In the genomic region with DNA sequence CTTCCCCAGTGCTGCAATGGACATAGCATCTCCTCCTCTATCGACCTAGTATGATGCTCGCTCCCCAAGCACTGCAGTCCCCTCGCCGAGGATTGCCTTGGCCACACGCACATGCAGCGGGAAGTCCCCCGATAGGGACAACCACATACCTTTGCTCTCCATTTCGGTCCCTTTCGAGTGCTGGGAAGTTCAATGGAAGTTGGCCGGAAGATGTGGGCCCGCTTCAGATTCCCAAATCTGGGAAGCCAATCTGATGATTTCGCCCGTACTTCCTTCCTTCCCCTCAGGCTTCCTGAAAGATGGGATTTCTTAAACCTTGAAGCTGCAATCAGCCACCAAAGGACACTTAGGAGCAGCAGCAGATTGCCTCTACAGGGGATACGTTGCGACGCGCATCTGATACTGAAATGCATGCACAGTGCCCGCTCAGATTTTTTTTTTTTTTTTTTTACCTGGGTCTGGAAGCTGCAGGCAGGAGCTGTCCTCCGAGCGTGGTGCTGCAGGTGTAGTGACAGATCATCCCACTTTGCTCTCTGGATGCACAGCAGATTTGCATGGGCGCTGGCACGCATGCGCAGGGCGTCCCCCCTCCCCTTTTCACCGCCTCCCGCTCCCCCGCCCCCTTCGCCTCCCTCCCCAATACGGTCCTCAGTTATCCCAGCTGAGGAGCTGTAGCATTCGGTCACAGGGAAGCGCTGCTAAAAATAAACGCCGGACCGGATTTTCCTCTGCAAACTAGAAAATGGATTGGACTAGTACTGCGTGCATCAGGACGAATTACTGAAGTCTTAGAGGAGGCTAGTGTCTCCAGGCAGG, we compare ENCODE assay signal across 8 cellular contexts. TPM values are rescaled to one million over a fixed set of nuclear protein-coding genes. Genes with fewer than 3 reads are reported as not detected.
DNase-seq lines count a peak whose midpoint lies in the region; ATAC-seq and TF ChIP-seq lines count a peak whose summit lies in the region.

FGF12 (minus strand) TSS at position 510 of the 816 bp plus-strand sequence.

- H3K36me3 ChIP-seq in MG63, result no peaks in the 10 kb centered on the region
- H3K36me3 ChIP-seq in SK-N-SH (replicated peaks in 1 of 2; ENCODE audit: control insufficient read depth in 1 of 2, insufficient read depth in 2 of 2, low read length in 1 of 2), result no peaks in the 10 kb centered on the region

- H3K4me3 Mint-ChIP-seq in neural crest cell, result peak within 1 kb of the TSS; percentile 84

- no peak for TF ChIP-seq CTCF in SK-N-SH (IDR thresholded peaks at IDR 0.05)
- TF ChIP-seq CTCF in neural crest cell (conservative IDR thresholded peaks at IDR 0.05), result no peak

- H3K9me2 ChIP-seq in SK-N-SH, result no peaks in the 10 kb centered on the region

- H3K27me3 ChIP-seq in MG63 (peaks cover 34% of the 10 kb centered on the region), SK-N-SH (ENCODE audit: insufficient read depth) (no peaks in the 10 kb centered on the region)

- no peak for TF ChIP-seq EP300 in SK-N-SH (IDR thresholded peaks at IDR 0.05; ENCODE audit: borderline replicate concordance in 1 of 2, low read depth in 1 of 2, low read length in 1 of 2)

- H3K79me2 ChIP-seq in SK-N-SH (ENCODE audit: insufficient read depth), result no peaks in the 10 kb centered on the region

- POLR2A ChIA-PET in SK-N-SH (lab: Yijun Ruan, JAX), result no interaction called here

- no peaks in the 10 kb centered on the region for H3K36me3 Mint-ChIP-seq in neural crest cell (ENCODE audit: low read depth)

- peak; percentile 35 for DNase-seq in COLO829 (ENCODE audit: low spot score)
- peak; percentile 54 for DNase-seq in MG63
- DNase-seq in SK-N-SH, result peak; percentile 83
- peak; percentile 3 for DNase-seq in foreskin melanocyte
- peak; percentile 67 for DNase-seq in neural crest cell (ENCODE audit: low read depth, low spot score)
- DNase-seq in dermis blood vessel endothelial cell, result no peak

- no peaks in the 10 kb centered on the region for H3K9me3 Mint-ChIP-seq in neural crest cell

- no peak within 1 kb of the TSS for H3K27ac Mint-ChIP-seq in neural crest cell (ENCODE audit: unreplicated experiment)

- peak within 1 kb of the TSS; percentile 63; the same call in 1 of the 2 replicates for H2AFZ ChIP-seq in SK-N-SH (ENCODE audit: low read depth)

- H3K4me1 ChIP-seq in SK-N-SH (ENCODE audit: control insufficient read depth in 1 of 2, insufficient read depth in 2 of 2, low read depth in 1 of 2, low read length in 1 of 2), result peaks cover 0 to 7% of the 10 kb centered on the region in 2 experiments; a peak in 2 of 4 replicates

- ATAC-seq in HG03520 (IDR thresholded peaks at IDR 0.05; ENCODE audit: unreplicated experiment) (no peak), GM19023 (IDR thresholded peaks at IDR 0.05; ENCODE audit: unreplicated experiment) (no peak)

- no peak within 1 kb of the TSS for H3K27ac ChIP-seq in SK-N-SH (ENCODE audit: low read depth in 2 of 2, low read length in 1 of 2)

- H3F3A ChIP-seq in SK-N-SH (replicated peaks; ENCODE audit: insufficient read depth), result no peaks in the 10 kb centered on the region

- no peaks in the 10 kb centered on the region for H3K9me3 ChIP-seq in MG63
- no peaks in the 10 kb centered on the region for H3K9me3 ChIP-seq in SK-N-SH

- no peak within 1 kb of the TSS for H3K9ac ChIP-seq in SK-N-SH

- CTCF ChIA-PET in SK-N-SH (lab: Yijun Ruan, JAX), result no interaction called here

- H3K4me3 ChIP-seq in MG63 (peak within 1 kb of the TSS; percentile 15), SK-N-SH (ENCODE audit: low read depth in 2 of 2, low read length in 1 of 2) (peak within 1 kb of the TSS; percentile 32 to 37)

- peak within 1 kb of the TSS; percentile 74 for H3K4me2 ChIP-seq in SK-N-SH

- peaks cover 69% of the 10 kb centered on the region for H3K27me3 Mint-ChIP-seq in neural crest cell (ENCODE audit: low read depth)

- no peak for TF ChIP-seq RAD21 in SK-N-SH (IDR thresholded peaks at IDR 0.05; ENCODE audit: low read length)

- WGBS in SK-N-SH (ENCODE audit: low lambda C conversion rate), result 2% methylated on average over 32 of the region's 36 CpGs

- peaks cover 15% of the 10 kb centered on the region for H3K4me1 Mint-ChIP-seq in neural crest cell

- H4K20me1 ChIP-seq in SK-N-SH (ENCODE audit: insufficient read depth), result no peaks in the 10 kb centered on the region

TF ChIP-seq in SK-N-SH, 30 proteins besides CTCF, POLR2A, EP300 and RAD21:
- TF ChIP-seq FOSL2 (IDR thresholded peaks at IDR 0.05; ENCODE audit: borderline replicate concordance, low read depth), result no peak
- no peak for TF ChIP-seq RXRA (IDR thresholded peaks at IDR 0.05; ENCODE audit: borderline replicate concordance, low read depth)
- no peak for TF ChIP-seq MEF2A (IDR thresholded peaks at IDR 0.05; ENCODE audit: borderline replicate concordance, low read depth)
- no peak for TF ChIP-seq TEAD4 (IDR thresholded peaks at IDR 0.05; ENCODE audit: borderline replicate concordance, insufficient read depth)
- peak; percentile 60 for TF ChIP-seq NRF1 (IDR thresholded peaks at IDR 0.05; ENCODE audit: low read depth, low read length)
- TF ChIP-seq, protein P1, sequence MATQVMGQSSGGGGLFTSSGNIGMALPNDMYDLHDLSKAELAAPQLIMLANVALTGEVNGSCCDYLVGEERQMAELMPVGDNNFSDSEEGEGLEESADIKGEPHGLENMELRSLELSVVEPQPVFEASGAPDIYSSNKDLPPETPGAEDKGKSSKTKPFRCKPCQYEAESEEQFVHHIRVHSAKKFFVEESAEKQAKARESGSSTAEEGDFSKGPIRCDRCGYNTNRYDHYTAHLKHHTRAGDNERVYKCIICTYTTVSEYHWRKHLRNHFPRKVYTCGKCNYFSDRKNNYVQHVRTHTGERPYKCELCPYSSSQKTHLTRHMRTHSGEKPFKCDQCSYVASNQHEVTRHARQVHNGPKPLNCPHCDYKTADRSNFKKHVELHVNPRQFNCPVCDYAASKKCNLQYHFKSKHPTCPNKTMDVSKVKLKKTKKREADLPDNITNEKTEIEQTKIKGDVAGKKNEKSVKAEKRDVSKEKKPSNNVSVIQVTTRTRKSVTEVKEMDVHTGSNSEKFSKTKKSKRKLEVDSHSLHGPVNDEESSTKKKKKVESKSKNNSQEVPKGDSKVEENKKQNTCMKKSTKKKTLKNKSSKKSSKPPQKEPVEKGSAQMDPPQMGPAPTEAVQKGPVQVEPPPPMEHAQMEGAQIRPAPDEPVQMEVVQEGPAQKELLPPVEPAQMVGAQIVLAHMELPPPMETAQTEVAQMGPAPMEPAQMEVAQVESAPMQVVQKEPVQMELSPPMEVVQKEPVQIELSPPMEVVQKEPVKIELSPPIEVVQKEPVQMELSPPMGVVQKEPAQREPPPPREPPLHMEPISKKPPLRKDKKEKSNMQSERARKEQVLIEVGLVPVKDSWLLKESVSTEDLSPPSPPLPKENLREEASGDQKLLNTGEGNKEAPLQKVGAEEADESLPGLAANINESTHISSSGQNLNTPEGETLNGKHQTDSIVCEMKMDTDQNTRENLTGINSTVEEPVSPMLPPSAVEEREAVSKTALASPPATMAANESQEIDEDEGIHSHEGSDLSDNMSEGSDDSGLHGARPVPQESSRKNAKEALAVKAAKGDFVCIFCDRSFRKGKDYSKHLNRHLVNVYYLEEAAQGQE (IDR thresholded peaks at IDR 0.05; ENCODE audit: low read depth, low read length), result peak; percentile 90
- TF ChIP-seq YY1 (IDR thresholded peaks at IDR 0.05; ENCODE audit: low read depth), result no peak
- TF ChIP-seq MXI1 (IDR thresholded peaks at IDR 0.05; ENCODE audit: low read depth, low read length), result no peak

RNA-seq across cellular contexts. Expression of gene FGF12, which starts in this region (rescaled TPM):
- total RNA-seq in MG63 (2014; rRNA removed; shearing (Covaris generic); ENCODE audit: low replicate concordance), result 0.03 and 0.35 TPM in 2 replicates
- 0.18 and 0.30 TPM in 2 replicates for polyA plus RNA-seq in SK-N-SH (2012; rRNA removed)
- 0.06 and 0.17 TPM in 2 replicates for polyA plus RNA-seq in SK-N-SH (2012; cell fraction: cytosol; rRNA removed)
- polyA plus RNA-seq in SK-N-SH (2012; cell fraction: nucleus; rRNA removed), result 0.39 TPM in 1 of 2 replicates, not detected in the other
- total RNA-seq in neural crest cell, result 3.0 and 4.0 TPM in 2 replicates
- 1.2 and 1.3 TPM in 2 replicates for total RNA-seq in dermis blood vessel endothelial cell

Comparison
In these comparisons a context has a peak if more than half of its experiments do, and no peak if none do; other contexts are left out.
1. Peak in DNase-seq and H3K4me3 ChIP-seq in MG63; RNA of the gene not detected or under 1 TPM.
2. Peak in DNase-seq, H3K4me3 ChIP-seq and H3K4me2 ChIP-seq in SK-N-SH; RNA of the gene not detected or under 1 TPM.